19 cellular contexts compared by ENCODE assay signal in the genomic region with DNA sequence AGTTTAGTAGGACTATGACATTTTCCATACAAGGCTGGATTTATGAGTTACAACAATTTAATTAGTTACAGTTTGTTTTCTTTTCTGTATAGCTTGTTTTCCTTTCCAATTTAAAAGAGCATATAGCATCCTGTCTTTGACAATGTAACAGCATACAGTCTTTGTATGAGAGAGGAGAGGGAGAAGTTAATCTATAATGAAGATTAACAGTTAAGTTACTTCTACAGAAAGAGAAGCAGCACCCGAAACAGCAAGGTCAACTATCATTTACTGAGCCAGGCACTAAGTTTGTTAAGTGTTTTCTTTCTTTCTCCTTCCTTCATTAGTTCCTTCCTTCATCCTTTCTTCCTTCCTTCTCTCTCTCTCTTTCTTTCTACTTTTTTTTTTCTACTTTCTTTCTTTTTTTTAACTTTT.
"Had no signal": no experiment of that assay in that cellular context is flagged by ENCODE, and none has a peak within 500 bp of the region (broad histone marks: within the 10 kb centered on the region; RNA-seq: fewer than 3 reads in every experiment).

No MANE protein-coding gene starts in this region.

- H3K4me3 ChIP-seq: ascending aorta, SJCRH30 had no signal

- H3K27ac ChIP-seq: ascending aorta, RWPE1, SJCRH30 had no signal

- H3K27me3 ChIP-seq: ascending aorta had no signal

- ATAC-seq: activated CD8-positive, alpha-beta T cell treated with anti-CD3 and anti-CD28 coated beads, Interleukin-2, amount 10 ng/mL, durations not matched to agents 7 days and 5 days had no signal

- H3K36me3 ChIP-seq: ascending aorta, SJCRH30 had no signal

- DNase-seq: activated CD4-positive, alpha-beta T cell treated with anti-CD3 and anti-CD28 coated beads for 48 hours; activated CD4-positive, alpha-beta T cell treated with anti-CD3 and anti-CD28 coated beads, Interleukin-2, amount 50 U/mL, for 4 hours; activated CD4-positive, CD25-positive, alpha-beta regulatory T cell treated with anti-CD3 and anti-CD28 coated beads, Interleukin-2, amount 50 U/mL, for 72 hours; activated CD8-positive, alpha-beta memory T cell treated with anti-CD3 and anti-CD28 coated beads, Interleukin-2, amount 50 U/mL, for 48 hours; activated CD8-positive, alpha-beta T cell treated with anti-CD3 and anti-CD28 coated beads, Interleukin-2, amount 10 ng/mL, durations not matched to agents 7 days and 5 days; activated naive CD4-positive, alpha-beta T cell; activated T-cell treated with anti-CD3 and anti-CD28 coated beads, Interleukin-2, amount 50 U/mL, for 1 hour; MM.1S; NCI-H1105; NCI-H1436; NCI-H1694 treated with DMSO at 0.1 percent for 48 hours; NCI-H2029 treated with DMSO at 0.1 percent for 48 hours; NCI-H345; NCI-H510A; NCI-H526 treated with DMSO at 0.1 percent for 48 hours; Right ventricle myocardium superior; SJCRH30 had no signal

- H3K9me3 ChIP-seq: ascending aorta, SJCRH30 had no signal
